In genomic region chr17:81891303-81891552, GRCh38 we compare ENCODE assay signal across 8 cellular contexts. TPM values are rescaled to one million over a fixed set of nuclear protein-coding genes. Genes with fewer than 3 reads are reported as not detected.
A peak's percentile ranks its signal among the peaks of the same experiment; 100 is the strongest.
DNase-seq lines count a peak whose midpoint lies in the region; ATAC-seq, FAIRE-seq and TF ChIP-seq lines count a peak whose summit lies in the region.

No MANE protein-coding gene starts in this region.

- H4K8ac ChIP-seq in H9 (replicated peaks; ENCODE audit: insufficient read length, low read depth, low read length), result no peak overlapping the region

- no peak for TF ChIP-seq CTCF in A549 (IDR thresholded peaks at IDR 0.05)
- no peak for TF ChIP-seq CTCF in H9 (conservative IDR thresholded peaks at IDR 0.05)
- TF ChIP-seq CTCF in lung (IDR thresholded peaks at IDR 0.05; ENCODE audit: control extremely low read depth, extremely low read depth), result no peak
- no peak for TF ChIP-seq CTCF in GM13977 (IDR thresholded peaks at IDR 0.05; ENCODE audit: extremely low read depth, insufficient read depth, missing control alignments)

- POLR2A ChIA-PET in A549 (lab: Yijun Ruan, JAX), result no interaction called here

- H3K4me1 Mint-ChIP-seq in H9, result peaks cover 3 to 16% of the 10 kb centered on the region in 2 experiments; a peak in 3 of 4 replicates
- H3K4me1 Mint-ChIP-seq in activated naive CD8-positive, alpha-beta T cell (ENCODE audit: low read depth), result peaks cover 21% of the 10 kb centered on the region

- peak overlapping the region; percentile 83 for H3K9ac ChIP-seq in H9 (ENCODE audit: extremely low read depth, insufficient read length, low read length)

- no peak overlapping the region for H2BK5ac ChIP-seq in H9 (ENCODE audit: insufficient read length, low read length)

- no peak overlapping the region for H4K5ac ChIP-seq in H9 (ENCODE audit: insufficient read length, low read depth, low read length)

- peak overlapping the region; percentile 98 to 99 (median 98) for H3K27ac Mint-ChIP-seq in H9
- H3K27ac Mint-ChIP-seq in activated naive CD8-positive, alpha-beta T cell, result peak overlapping the region; percentile 95

- no peak for FAIRE-seq in A549 (lab: Jason Lieb, UNC)

- WGBS in A549 (ENCODE audit: missing lambda C conversion rate), result 2% methylated on average over 26 of the region's 40 CpGs
- WGBS in H9 (ENCODE audit: extremely low coverage, insufficient read length, low lambda C conversion rate), result no CpG with 5 or more reads among the region's 40 CpGs
- 1 to 2% methylated on average over 27 to 40 of the region's 40 CpGs for WGBS in lung, 2 donors

- H3K4me2 ChIP-seq in A549 (peak overlapping the region; percentile 99), H9 (ENCODE audit: insufficient read depth, insufficient read length, low read length) (no peak overlapping the region)

- peaks cover 24% of the 10 kb centered on the region for H3K79me1 ChIP-seq in H9 (ENCODE audit: insufficient read depth, low read depth, low read length, poor library complexity, severe bottlenecking)

- H3K4me3 ChIP-seq in A549 (peak overlapping the region; percentile 90), lung (peak overlapping the region; percentile 85)

- no peak overlapping the region for H3T11ph ChIP-seq in H9 (ENCODE audit: low read length)

- H2AFZ ChIP-seq in H9 (ENCODE audit: low read length), result no peak overlapping the region

- no peak for TF ChIP-seq EP300 in A549 (IDR thresholded peaks at IDR 0.05)

- no peak overlapping the region for H2BK15ac ChIP-seq in H9 (ENCODE audit: low read depth, low read length)

- H2BK12ac ChIP-seq in H9 (ENCODE audit: insufficient read length, low read depth, low read length), result no peak overlapping the region

- H3K9me3 Mint-ChIP-seq in H9, result no peaks in the 10 kb centered on the region
- no peaks in the 10 kb centered on the region for H3K9me3 Mint-ChIP-seq in activated naive CD8-positive, alpha-beta T cell (ENCODE audit: low read depth)

- H3K4ac ChIP-seq in H9 (ENCODE audit: low read depth, low read length), result no peak overlapping the region

- H3K27me3 Mint-ChIP-seq in H9 (ENCODE audit: low read depth), result no peaks in the 10 kb centered on the region
- H3K27me3 Mint-ChIP-seq in activated naive CD8-positive, alpha-beta T cell, result no peaks in the 10 kb centered on the region

- peak overlapping the region; percentile 68; the same call in 1 of the 2 replicates for H3K14ac ChIP-seq in H9 (ENCODE audit: insufficient read depth, low read length)

- H3K4me3 Mint-ChIP-seq in H9, result peak overlapping the region; percentile 89 to 96
- peak overlapping the region; percentile 93 for H3K4me3 Mint-ChIP-seq in activated naive CD8-positive, alpha-beta T cell

- H3K27ac ChIP-seq in A549 (peak overlapping the region; percentile 94 to 98), H9 (ENCODE audit: insufficient read length, low read depth, low read length) (no peak overlapping the region), lung (ENCODE audit: low read depth in 1 of 2, low read length in 1 of 2) (peak overlapping the region; percentile 55 to 79)

- no peak for DNase-seq in A549 (ENCODE audit: low read depth in 1 of 2, low spot score in 1 of 2)
- no peak for DNase-seq in H9
- no peak for DNase-seq in lung (ENCODE audit: low spot score)
- no peak for DNase-seq in GM13977 (ENCODE audit: low spot score)
- no peak for DNase-seq in islet precursor cell
- no peak for DNase-seq in NCI-H1436 treated with DMSO at 0.1 percent for 48 hours (lab: John Stamatoyannopoulos, UW)

- H3K56ac ChIP-seq in H9 (ENCODE audit: insufficient read length, low read depth, low read length), result no peak overlapping the region

- H3K27me3 ChIP-seq in H9 (ENCODE audit: insufficient read depth, low read length) (no peaks in the 10 kb centered on the region), lung (ENCODE audit: control insufficient read depth, insufficient read depth) (no peaks in the 10 kb centered on the region)

- no peak overlapping the region for H3K18ac ChIP-seq in H9 (ENCODE audit: insufficient read length, low read depth, low read length)

- peaks cover 27 to 43% of the 10 kb centered on the region in 2 donors for H3K36me3 ChIP-seq in lung (ENCODE audit: control insufficient read depth in 2 of 2, insufficient read depth in 2 of 2, low read length in 2 of 2)

- H3K9me3 ChIP-seq in A549, result no peaks in the 10 kb centered on the region
- H3K9me3 ChIP-seq in H9 (ENCODE audit: control insufficient read depth, low read depth, low read length), result no peaks in the 10 kb centered on the region
- no peaks in the 10 kb centered on the region for H3K9me3 ChIP-seq in lung (ENCODE audit: control insufficient read depth in 2 of 2, insufficient read depth in 1 of 2, low read length in 1 of 2)

- CTCF ChIA-PET in A549 (lab: Yijun Ruan, JAX), result interaction anchor here (1.1 to 2.4 kb wide), 3 partner anchors 22 to 37 kb away, joined by 3 to 9 read pairs (median 7); partner anchors contain the start of gene MAFG

- no peaks in the 10 kb centered on the region for H4K20me1 ChIP-seq in H9 (ENCODE audit: control insufficient read depth, insufficient read depth, insufficient read length)

- no peak for TF ChIP-seq RAD21 in A549 (conservative IDR thresholded peaks at IDR 0.05 in 1 of 2, IDR thresholded peaks at IDR 0.05 in 1 of 2)

- H3K36me3 Mint-ChIP-seq in H9 (ENCODE audit: insufficient read depth in 1 of 3, low read depth in 3 of 3), result peaks cover 39 to 63% (median 59%) of the 10 kb centered on the region in 3 experiments
- no peaks in the 10 kb centered on the region for H3K36me3 Mint-ChIP-seq in activated naive CD8-positive, alpha-beta T cell

- in situ Hi-C loops in GM13977 (cut with MboI; ENCODE audit: low pct_unique_long_range_greater_than_20kb, low sequenced_read_pairs, unreplicated experiment), result no loop called here

- ATAC-seq in A549 (peak in 1 of 2 experiments; percentile 11; a peak in 2 of 6 replicates), lung (ENCODE audit: insufficient read depth, low FRiP score) (no peak), GM18868 (IDR thresholded peaks at IDR 0.05; ENCODE audit: unreplicated experiment) (no peak)

- H3K79me2 ChIP-seq in H9 (ENCODE audit: insufficient read depth, low read length), result peaks cover 17% of the 10 kb centered on the region; the same call in 1 of the 2 replicates

- peaks cover 26% of the 10 kb centered on the region for H3K4me1 ChIP-seq in A549
- H3K4me1 ChIP-seq in H9 (ENCODE audit: insufficient read depth, low read length), result no peaks in the 10 kb centered on the region
- peaks cover 5 to 8% of the 10 kb centered on the region in 2 donors for H3K4me1 ChIP-seq in lung (ENCODE audit: control insufficient read depth in 2 of 2, insufficient read depth in 2 of 2, low read length in 2 of 2)

- H2BK20ac ChIP-seq in H9 (ENCODE audit: low read depth, low read length, poor library complexity, severe bottlenecking), result no peak overlapping the region

- H2AK5ac ChIP-seq in H9 (ENCODE audit: insufficient read length, low read length), result no peak overlapping the region

- peaks cover 7% of the 10 kb centered on the region for H3K23me2 ChIP-seq in H9 (ENCODE audit: insufficient read length, low read depth, low read length, poor library complexity, severe bottlenecking)

- no peak overlapping the region for H2BK120ac ChIP-seq in H9 (ENCODE audit: low read depth, low read length, poor library complexity, severe bottlenecking)

- no peak for TF ChIP-seq POLR2A in A549 (IDR thresholded peaks at IDR 0.05; ENCODE audit: low read length)

- H4K91ac ChIP-seq in H9 (ENCODE audit: insufficient read length, low read depth, low read length), result no peak overlapping the region

- no peak overlapping the region for H3K23ac ChIP-seq in H9 (ENCODE audit: insufficient read length, low read depth, low read length)

TF ChIP-seq in A549, 52 proteins besides CTCF, POLR2A, EP300 and RAD21 (continues in another document):
- TF ChIP-seq SREBF2 (IDR thresholded peaks at IDR 0.05) (no peak), FOSB (CRISPR knock-in tag; IDR thresholded peaks at IDR 0.05) (no peak)

RNA-seq across cellular contexts. Expression of gene ALYREF, which starts 0.2 kb away (rescaled TPM):
- polyA plus RNA-seq in A549 (2011; rRNA removed) (125 and 130 TPM in 2 replicates), A549 (2017; fragmentation: RNase III; extraction: RNeasy Plus Mini Kit Qiagen cat#74134 plus additional on column Dnase treatment) (135 to 164 TPM (median 141 TPM) in 3 replicates), lung (10 to 100 TPM; 26.1 to 65.8 TPM)
- polyA plus RNA-seq in A549 (2012; cell fraction: cytosol; rRNA removed), result 331 and 354 TPM in 2 replicates
- polyA plus RNA-seq in A549 (2012; cell fraction: nucleus; rRNA removed), result 231 and 250 TPM in 2 replicates
- 175 and 190 TPM in 2 replicates for polyA minus RNA-seq in A549 (2011; rRNA and poly(A)+ RNA removed)
- total RNA-seq in H9 (2021) (212 and 219 TPM in 2 replicates), lung (10 to 100 TPM; 46.5 to 79.5 TPM)

RNA-seq across cellular contexts. Expression of gene ANAPC11, which starts 0.3 kb away (rescaled TPM):
- 351 and 428 TPM in 2 replicates for polyA plus RNA-seq in A549 (2011; rRNA removed)
- 1,168 and 1,461 TPM in 2 replicates for polyA plus RNA-seq in A549 (2012; cell fraction: cytosol; rRNA removed)
- polyA plus RNA-seq in A549 (2012; cell fraction: nucleus; rRNA removed), result 941 and 1,063 TPM in 2 replicates
- 352 to 382 TPM (median 377 TPM) in 3 replicates for polyA plus RNA-seq in A549 (2017; fragmentation: RNase III; extraction: RNeasy Plus Mini Kit Qiagen cat#74134 plus additional on column Dnase treatment)
- 55.5 and 82.6 TPM in 2 replicates for polyA minus RNA-seq in A549 (2011; rRNA and poly(A)+ RNA removed)
- total RNA-seq in H9 (2021), result 197 and 208 TPM in 2 replicates
- 100 to 1,000 TPM in 1 of 2 donors, 10 to 100 TPM in 1; 36.0 to 132 TPM for total RNA-seq in lung
- 100 to 1,000 TPM; 236 to 293 TPM for polyA plus RNA-seq in lung

RNA-seq across cellular contexts. Expression of gene NPB, which starts 10.8 kb away (rescaled TPM):
- polyA plus RNA-seq in A549 (2011; rRNA removed) (0.34 and 0.41 TPM in 2 replicates), A549 (2017; fragmentation: RNase III; extraction: RNeasy Plus Mini Kit Qiagen cat#74134 plus additional on column Dnase treatment) (0.29 to 0.45 TPM (median 0.38 TPM) in 3 replicates), lung (under 1 TPM; 0.41 to 0.44 TPM)
- 0.41 and 0.48 TPM in 2 replicates for polyA plus RNA-seq in A549 (2012; cell fraction: cytosol; rRNA removed)
- 0.48 and 0.61 TPM in 2 replicates for polyA plus RNA-seq in A549 (2012; cell fraction: nucleus; rRNA removed)
- 0.78 and 1.1 TPM in 2 replicates for polyA minus RNA-seq in A549 (2011; rRNA and poly(A)+ RNA removed)
- total RNA-seq in H9 (2021) (2.1 and 2.4 TPM in 2 replicates), lung (under 1 TPM; 0.48 to 0.55 TPM)

RNA-seq across cellular contexts. Expression of gene PCYT2, which starts 20.0 kb away (rescaled TPM):
- polyA plus RNA-seq in A549 (2011; rRNA removed) (7.1 and 7.7 TPM in 2 replicates), A549 (2017; fragmentation: RNase III; extraction: RNeasy Plus Mini Kit Qiagen cat#74134 plus additional on column Dnase treatment) (14.8 to 17.0 TPM (median 16.3 TPM) in 3 replicates), lung (10 to 100 TPM; 53.8 to 91.6 TPM)
- 16.6 and 20.5 TPM in 2 replicates for polyA plus RNA-seq in A549 (2012; cell fraction: cytosol; rRNA removed)
- polyA plus RNA-seq in A549 (2012; cell fraction: nucleus; rRNA removed), result 39.2 and 46.7 TPM in 2 replicates
- polyA minus RNA-seq in A549 (2011; rRNA and poly(A)+ RNA removed), result 12.4 and 13.8 TPM in 2 replicates
- total RNA-seq in H9 (2021) (24.5 and 24.9 TPM in 2 replicates), lung (10 to 100 TPM; 23.0 to 81.3 TPM)

RNA-seq across cellular contexts. Expression of gene ARHGDIA, which starts 20.1 kb away (rescaled TPM):
- polyA plus RNA-seq in A549 (2011; rRNA removed), result 44.3 and 64.0 TPM in 2 replicates
- polyA plus RNA-seq in A549 (2012; cell fraction: cytosol; rRNA removed), result 289 and 364 TPM in 2 replicates
- 444 and 691 TPM in 2 replicates for polyA plus RNA-seq in A549 (2012; cell fraction: nucleus; rRNA removed)
- 497 to 567 TPM (median 503 TPM) in 3 replicates for polyA plus RNA-seq in A549 (2017; fragmentation: RNase III; extraction: RNeasy Plus Mini Kit Qiagen cat#74134 plus additional on column Dnase treatment)
- polyA minus RNA-seq in A549 (2011; rRNA and poly(A)+ RNA removed), result 45.3 and 70.2 TPM in 2 replicates
- 247 and 255 TPM in 2 replicates for total RNA-seq in H9 (2021)
- total RNA-seq in lung, result 100 to 1,000 TPM; 118 to 558 TPM
- 100 to 1,000 TPM; 327 to 464 TPM for polyA plus RNA-seq in lung
